Comparison of ENCODE assay signal across 13 cellular contexts in the genomic region with DNA sequence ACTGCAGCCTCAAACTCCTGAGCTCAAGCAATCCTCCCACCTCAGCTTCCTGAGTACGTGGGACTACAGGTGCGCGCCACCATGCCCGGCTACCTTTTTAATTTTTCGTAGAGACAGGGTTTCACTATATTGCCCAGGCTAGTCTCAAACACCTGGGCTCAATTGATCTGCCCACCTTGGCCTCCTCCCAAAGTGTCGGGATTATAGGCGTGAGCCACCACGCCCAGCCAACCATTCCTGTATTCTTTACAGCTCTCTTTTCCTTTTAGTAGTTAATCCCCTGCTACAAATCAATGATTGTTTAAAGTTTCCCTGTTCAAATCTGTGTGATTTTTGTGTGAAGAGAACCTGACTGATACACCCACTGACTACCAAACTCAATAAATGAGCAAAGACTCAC.
A peak's percentile ranks its signal among the peaks of the same experiment; 100 is the strongest.
DNase-seq lines count a peak whose midpoint lies in the region; ATAC-seq and TF ChIP-seq lines count a peak whose summit lies in the region.
"Had no signal": no experiment of that assay in that cellular context is flagged by ENCODE, and none has a peak within 500 bp of the region (broad histone marks: within the 10 kb centered on the region; RNA-seq: fewer than 3 reads in every experiment).

No MANE protein-coding gene starts in this region.

- no peaks in the 10 kb centered on the region for H3K9me3 Mint-ChIP-seq in osteocyte (ENCODE audit: unreplicated experiment)
- H3K9me3 Mint-ChIP-seq: HFFc6 had no signal

- ATAC-seq in esophagus mucosa = peak; percentile 47
- no peak for ATAC-seq in HG03469 (IDR thresholded peaks at IDR 0.05; ENCODE audit: unreplicated experiment)
- no peak for ATAC-seq in HG03108 (IDR thresholded peaks at IDR 0.05; ENCODE audit: unreplicated experiment)
- ATAC-seq: K562 had no signal

- peaks cover 43% of the 10 kb centered on the region for H3K4me1 Mint-ChIP-seq in osteocyte (ENCODE audit: unreplicated experiment)

- H3K27me3 Mint-ChIP-seq in osteocyte (ENCODE audit: unreplicated experiment) = no peaks in the 10 kb centered on the region

- TF ChIP-seq CTCF in osteocyte (IDR thresholded peaks at IDR 0.05) = no peak

- DNase-seq in NCI-H345 (lab: John Stamatoyannopoulos, UW) (peak; percentile 41), NCI-H345 treated with DMSO at 0.1 percent for 48 hours (lab: John Stamatoyannopoulos, UW; ENCODE audit: unreplicated experiment) (no peak), osteocyte (ENCODE audit: extremely low spot score, unreplicated experiment) (peak; percentile 32)
- DNase-seq in stimulated activated CD4-positive, alpha-beta T cell treated with anti-CD3 and anti-CD28 coated beads, Interleukin-1b, Interleukin-23, amount 100 ng/mL, for 48 hours = no peak
- DNase-seq: AML-193; CD4-positive, CD25-positive, alpha-beta regulatory T cell; DMS79; HCEC 1CT; HFFc6 had no signal

- H3K4me3 Mint-ChIP-seq in osteocyte (ENCODE audit: unreplicated experiment) = no peak overlapping the region
- H3K4me3 Mint-ChIP-seq: CD4-positive, CD25-positive, alpha-beta regulatory T cell; HFFc6 had no signal

- no peak overlapping the region for H3K27ac Mint-ChIP-seq in osteocyte (ENCODE audit: unreplicated experiment)
- H3K27ac Mint-ChIP-seq: HFFc6 had no signal

- peaks cover 23% of the 10 kb centered on the region for H3K36me3 Mint-ChIP-seq in osteocyte (ENCODE audit: unreplicated experiment)

Comparison
In these comparisons a context has a peak if more than half of its experiments do, and no peak if none do; other contexts are left out.
1. DNase-seq: peak in NCI-H345 (single experiment) and osteocyte (single experiment); none in NCI-H345 treated with DMSO at 0.1 percent for 48 hours (single experiment) and stimulated activated CD4-positive, alpha-beta T cell treated with anti-CD3 and anti-CD28 coated beads, Interleukin-1b, Interleukin-23, amount 100 ng/mL, for 48 hours (single experiment).